In the genomic region with DNA sequence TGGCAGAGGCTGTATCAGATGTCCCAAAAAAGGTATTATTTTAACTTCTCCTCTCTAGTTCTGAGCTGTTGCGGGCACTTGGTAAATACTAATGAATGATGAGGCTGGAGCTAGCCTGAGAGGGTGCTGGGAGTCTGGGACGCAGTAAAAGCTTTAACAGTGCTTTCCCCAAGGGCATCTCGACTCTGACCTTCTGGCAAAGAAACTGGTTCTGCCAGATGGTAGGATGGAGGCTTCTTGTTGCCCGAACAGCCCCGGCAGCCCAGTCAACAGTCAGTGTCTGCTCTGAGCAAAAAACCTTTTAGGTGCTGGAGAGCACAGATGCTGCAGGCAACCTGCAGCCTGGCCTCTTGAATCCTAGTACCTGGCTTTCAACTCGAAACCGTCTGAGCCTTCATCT, we compare ENCODE assay signal across 11 cellular contexts. TPM values are rescaled to one million over a fixed set of nuclear protein-coding genes. Genes with fewer than 3 reads are reported as not detected.
DNase-seq lines count a peak whose midpoint lies in the region; ATAC-seq and FAIRE-seq lines count a peak whose summit lies in the region.
"Had no signal": no experiment of that assay in that cellular context is flagged by ENCODE, and none has a peak within 500 bp of the region (broad histone marks: within the 10 kb centered on the region; RNA-seq: fewer than 3 reads in every experiment).

No MANE protein-coding gene starts in this region.

- no peak for FAIRE-seq in small intestine (lab: Jason Lieb, UNC)
- FAIRE-seq: RCC 7860 had no signal

- no peak for DNase-seq in T-helper 2 cell treated with Interferon-gamma antibody and Interleukin-4, amounts not matched to agents 5 μg/mL and 100 μg/mL, for 36 hours (ENCODE audit: low spot score)
- DNase-seq in T-helper 2 cell (no peak), NCI-H82 treated with DMSO at 0.1 percent for 48 hours (lab: John Stamatoyannopoulos, UW; ENCODE audit: unreplicated experiment) (peak; percentile 97), small intestine (peak; percentile 87), SHP77 treated with DMSO at 0.1 percent for 48 hours (lab: John Stamatoyannopoulos, UW) (no peak)
- DNase-seq: activated effector memory CD4-positive, alpha-beta T cell treated with Interleukin-2 at 50 U/mL for 16 hours; stimulated activated naive CD4-positive, alpha-beta T cell had no signal

- H3K27me3 Mint-ChIP-seq in T-helper 2 cell treated with Interferon-gamma antibody and Interleukin-4, amounts not matched to agents 5 μg/mL and 100 μg/mL, for 36 hours (ENCODE audit: low read depth), result no peaks in the 10 kb centered on the region

- H3K9me3 Mint-ChIP-seq in T-helper 2 cell treated with Interferon-gamma antibody and Interleukin-4, amounts not matched to agents 5 μg/mL and 100 μg/mL, for 36 hours, result no peaks in the 10 kb centered on the region

- peak overlapping the region; percentile 58 for H3K27ac Mint-ChIP-seq in T-helper 2 cell treated with Interferon-gamma antibody and Interleukin-4, amounts not matched to agents 5 μg/mL and 100 μg/mL, for 36 hours

- 42 to 43% methylated on average over 7 of the region's 7 CpGs for WGBS in esophagus, 2 donors
- WGBS in small intestine, 3 donors, result 16 to 57% (median 37%) methylated on average over 7 of the region's 7 CpGs

- ATAC-seq in HG02610 (IDR thresholded peaks at IDR 0.05; ENCODE audit: unreplicated experiment), result no peak
- no peak for ATAC-seq in HG03159 (IDR thresholded peaks at IDR 0.05; ENCODE audit: unreplicated experiment)

- H3K27ac ChIP-seq in esophagus (ENCODE audit: low read depth in 2 of 2, low read length in 1 of 2) (peak overlapping the region; percentile 14 to 43), small intestine (ENCODE audit: low read depth in 1 of 2, low read length in 1 of 2) (no peak overlapping the region)

- peaks cover 36% of the 10 kb centered on the region for H3K4me1 Mint-ChIP-seq in T-helper 2 cell treated with Interferon-gamma antibody and Interleukin-4, amounts not matched to agents 5 μg/mL and 100 μg/mL, for 36 hours (ENCODE audit: low read depth)

- no peaks in the 10 kb centered on the region for H3K9me3 ChIP-seq in esophagus (ENCODE audit: control insufficient read depth in 2 of 2, insufficient read depth in 1 of 2, low read depth in 1 of 2, low read length in 1 of 2)
- H3K9me3 ChIP-seq in small intestine (ENCODE audit: control insufficient read depth, low read depth), result no peaks in the 10 kb centered on the region

- H3K4me1 ChIP-seq in esophagus (ENCODE audit: control insufficient read depth in 2 of 2, insufficient read depth in 2 of 2, low read length in 1 of 2), result peaks cover 0 to 2% of the 10 kb centered on the region in 2 donors
- H3K4me1 ChIP-seq in small intestine (ENCODE audit: control insufficient read depth in 2 of 2, insufficient read depth in 1 of 2, low read depth in 1 of 2, low read length in 1 of 2), result peaks cover 0 to 5% of the 10 kb centered on the region in 2 donors

- peak overlapping the region; percentile 66 for H3K4me3 Mint-ChIP-seq in T-helper 2 cell treated with Interferon-gamma antibody and Interleukin-4, amounts not matched to agents 5 μg/mL and 100 μg/mL, for 36 hours

- H3K36me3 ChIP-seq in esophagus (ENCODE audit: control insufficient read depth in 2 of 2, insufficient read depth in 2 of 2, low read length in 1 of 2), result no peaks in the 10 kb centered on the region
- no peaks in the 10 kb centered on the region for H3K36me3 ChIP-seq in small intestine (ENCODE audit: control insufficient read depth in 2 of 2, insufficient read depth in 2 of 2, low read length in 2 of 2)

- H3K4me3 ChIP-seq in esophagus (ENCODE audit: low read depth in 1 of 2, low read length in 2 of 2), result no peak overlapping the region
- H3K4me3 ChIP-seq in small intestine (ENCODE audit: low read depth in 1 of 2, low read length in 2 of 2), result no peak overlapping the region

- H3K36me3 Mint-ChIP-seq in T-helper 2 cell treated with Interferon-gamma antibody and Interleukin-4, amounts not matched to agents 5 μg/mL and 100 μg/mL, for 36 hours (ENCODE audit: low read depth), result peaks cover 24% of the 10 kb centered on the region

- H3K27me3 ChIP-seq in esophagus (ENCODE audit: control insufficient read depth in 1 of 2, insufficient read depth in 2 of 2, low read length in 2 of 2) (no peaks in the 10 kb centered on the region), small intestine (ENCODE audit: control insufficient read depth in 2 of 2, insufficient read depth in 2 of 2, low read length in 2 of 2) (no peaks in the 10 kb centered on the region)

RNA-seq across cellular contexts. Expression of a gene that starts 2.5 kb away (rescaled TPM):
- 10 to 100 TPM; 54.2 to 69.1 TPM for polyA plus RNA-seq in esophagus
- polyA plus RNA-seq in small intestine, result 100 to 1,000 TPM; 114 to 131 (median 122) TPM

RNA-seq across cellular contexts. Expression of a gene that starts 23.0 kb away (rescaled TPM):
- polyA plus RNA-seq in esophagus, result 10 to 100 TPM; 42.3 to 57.9 TPM
- polyA plus RNA-seq in small intestine, result 10 to 100 TPM; 35.9 to 59.9 (median 52.8) TPM

RNA-seq across cellular contexts. Expression of a gene that starts 43.9 kb away (rescaled TPM):
- polyA plus RNA-seq in esophagus (under 1 TPM; 0.01 to 0.02 TPM), small intestine (under 1 TPM in 1 of 3 donors, not detected in 2; 0.15 TPM)

Comparison
In these comparisons a context has a peak if more than half of its experiments do, and no peak if none do; other contexts are left out.
1. DNase-seq: peak in NCI-H82 treated with DMSO at 0.1 percent for 48 hours (single experiment) and small intestine (single experiment); none in T-helper 2 cell treated with Interferon-gamma antibody and Interleukin-4, amounts not matched to agents 5 μg/mL and 100 μg/mL, for 36 hours (single experiment), T-helper 2 cell (0 of 5) and SHP77 treated with DMSO at 0.1 percent for 48 hours (single experiment).
2. H3K27ac ChIP-seq: peak in esophagus (2 of 2); none in small intestine (0 of 2).